In genomic region chr22:26753125-26753862, GRCh38 we compare ENCODE assay signal across 1 cellular context.
TF ChIP-seq lines count a peak whose summit lies in the region.

No MANE protein-coding gene starts in this region.

TF ChIP-seq in SK-N-SH treated with all-trans-retinoic acid at 6 μM for 48 hours, 23 proteins besides CTCF, POLR2A, EP300 and RAD21 (continued from another document):
- TF ChIP-seq CREB5 (CRISPR knock-in tag; IDR thresholded peaks at IDR 0.05; ENCODE audit: low read depth) (no peak), TCF4 (CRISPR knock-in tag; IDR thresholded peaks at IDR 0.05; ENCODE audit: borderline replicate concordance) (no peak), ISL1 (CRISPR knock-in tag; IDR thresholded peaks at IDR 0.05) (no peak), ESRRG (CRISPR knock-in tag; IDR thresholded peaks at IDR 0.05) (no peak), TOX (CRISPR knock-in tag; IDR thresholded peaks at IDR 0.05; ENCODE audit: borderline replicate concordance) (no peak), ARNTL (CRISPR knock-in tag; IDR thresholded peaks at IDR 0.05; ENCODE audit: borderline replicate concordance, low read depth) (no peak), GLIS3 (CRISPR knock-in tag; IDR thresholded peaks at IDR 0.05) (no peak), RARB (CRISPR knock-in tag; IDR thresholded peaks at IDR 0.05) (no peak), ZFP3 (CRISPR knock-in tag; IDR thresholded peaks at IDR 0.05) (no peak), PPARA (CRISPR knock-in tag; IDR thresholded peaks at IDR 0.05; ENCODE audit: borderline replicate concordance) (no peak), ZFP30 (CRISPR knock-in tag; IDR thresholded peaks at IDR 0.05) (no peak), ZNF70 (CRISPR knock-in tag; IDR thresholded peaks at IDR 0.05) (no peak)
